8 cellular contexts compared by ENCODE assay signal in the genomic region with DNA sequence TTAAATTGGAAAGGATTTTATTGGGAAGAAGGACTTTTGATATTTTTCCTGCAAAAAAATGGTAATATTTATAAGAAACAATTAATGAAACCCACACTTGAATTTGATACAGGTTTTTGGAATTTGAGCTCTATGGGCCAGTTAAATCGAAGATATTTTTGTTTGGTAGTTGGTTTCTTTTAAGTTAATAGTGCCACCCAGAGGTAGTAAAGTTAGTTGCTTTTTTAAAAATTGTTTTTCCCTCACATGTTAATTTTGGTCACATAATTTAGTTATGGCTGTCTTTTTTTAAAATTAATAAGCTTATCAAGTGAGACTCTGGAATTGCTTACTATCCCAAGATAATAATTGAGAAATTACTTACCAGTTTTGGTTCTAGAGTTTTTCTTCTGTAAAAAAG. TPM values are rescaled to one million over a fixed set of nuclear protein-coding genes. Genes with fewer than 3 reads are reported as not detected.
DNase-seq lines count a peak whose midpoint lies in the region; ATAC-seq, FAIRE-seq and TF ChIP-seq lines count a peak whose summit lies in the region.

No MANE protein-coding gene starts in this region.

- H3K9me3 Mint-ChIP-seq in stimulated activated naive CD8-positive, alpha-beta T cell treated with anti-CD3 and anti-CD28 coated beads, Interleukin-15, amount 100 ng/mL, for 72 hours = peaks cover 17 to 19% of the 10 kb centered on the region in 2 donors

- H3K9ac ChIP-seq in GM12878 (ENCODE audit: control insufficient read depth, insufficient read depth, low read length) (no peak overlapping the region), neural cell (ENCODE audit: low read length) (no peak overlapping the region)

- H3K4me1 Mint-ChIP-seq in stimulated activated naive CD8-positive, alpha-beta T cell treated with anti-CD3 and anti-CD28 coated beads, Interleukin-15, amount 100 ng/mL, for 72 hours = peaks cover 25% of the 10 kb centered on the region

- H3K4me3 ChIP-seq in LNCaP clone FGC (ENCODE audit: low read depth, low read length) (no peak overlapping the region), GM12878 (no peak overlapping the region), neural cell (ENCODE audit: low read length) (no peak overlapping the region), mucosa of descending colon (no peak overlapping the region)

- H4K20me1 ChIP-seq in GM12878 (ENCODE audit: control insufficient read depth, insufficient read depth) (no peaks in the 10 kb centered on the region), neural cell (ENCODE audit: insufficient read depth) (no peaks in the 10 kb centered on the region)

- CTCF ChIA-PET in GM12878 (lab: Yijun Ruan, JAX) = interaction anchor here (1.3 to 5.7 kb wide), 3 partner anchors 10 to 421 kb away, joined by 5 to 42 read pairs (median 14); no protein-coding TSS in a partner anchor

- FAIRE-seq in GM12878 (lab: Jason Lieb, UNC) = no peak

- no peaks in the 10 kb centered on the region for H3F3A ChIP-seq in neural cell (ENCODE audit: insufficient read depth, low read length, poor library complexity, severe bottlenecking)

- H3K9me3 ChIP-seq in GM12878 (replicated peaks; ENCODE audit: control insufficient read depth, insufficient read depth, low read length) (peaks cover 14% of the 10 kb centered on the region), neural cell (ENCODE audit: low read length) (no peaks in the 10 kb centered on the region), mucosa of descending colon (peaks cover 6% of the 10 kb centered on the region)

- no peaks in the 10 kb centered on the region for H3K4me1 ChIP-seq in GM12878 (ENCODE audit: control insufficient read depth, insufficient read depth, low read length)
- no peaks in the 10 kb centered on the region for H3K4me1 ChIP-seq in mucosa of descending colon (ENCODE audit: low read depth)

- POLR2A ChIA-PET in GM12878 (lab: Charles Lee) = no interaction called here

- H3K79me2 ChIP-seq in GM12878 (ENCODE audit: control insufficient read depth, insufficient read depth, low read length) = no peaks in the 10 kb centered on the region; the same call in 1 of the 2 replicates
- H3K79me2 ChIP-seq in neural cell (replicated peaks; ENCODE audit: insufficient read depth, low read length) = no peaks in the 10 kb centered on the region

- no peak for TF ChIP-seq EP300 in GM12878 (IDR thresholded peaks at IDR 0.05; ENCODE audit: borderline replicate concordance in 1 of 2, control insufficient read depth in 1 of 2, low read depth in 2 of 2, low read length in 2 of 2)
- no peak for TF ChIP-seq EP300 in neural cell (conservative IDR thresholded peaks at IDR 0.05; ENCODE audit: poor library complexity, severe bottlenecking)

- H3K27ac Mint-ChIP-seq in stimulated activated naive CD8-positive, alpha-beta T cell treated with anti-CD3 and anti-CD28 coated beads, Interleukin-15, amount 100 ng/mL, for 72 hours = no peak overlapping the region

- H3K36me3 ChIP-seq in GM12878 (ENCODE audit: control insufficient read depth in 2 of 2, insufficient read depth in 2 of 2, low read length in 1 of 2) (peaks cover 2 to 36% of the 10 kb centered on the region in 2 experiments; a peak in 3 of 4 replicates), neural cell (ENCODE audit: insufficient read depth, low read length) (peaks cover 3% of the 10 kb centered on the region), mucosa of descending colon (ENCODE audit: low read depth) (no peaks in the 10 kb centered on the region)

- TF ChIP-seq RAD21 in GM12878 (IDR thresholded peaks at IDR 0.05; ENCODE audit: insufficient read depth, low read depth, low read length) (peak; percentile 37), neural cell (conservative IDR thresholded peaks at IDR 0.05) (peak; percentile 55)

- intact Hi-C loops in GM12878 (cut with micrococcal nuclease; ENCODE audit: unreplicated experiment) (no loop called here), mucosa of descending colon (cut with DNase I, micrococcal nuclease) (loop anchor here in 1 of 2 donors (2.0 kb wide), 1 partner anchor 420 kb away; no protein-coding TSS in a partner anchor)

- H2AFZ ChIP-seq in GM12878 (ENCODE audit: control insufficient read depth, low read depth, low read length) (no peak overlapping the region), neural cell (ENCODE audit: low read depth, low read length) (no peak overlapping the region)

- no peak for TF ChIP-seq POLR2A in GM12878 (IDR thresholded peaks at IDR 0.05; ENCODE audit: low read depth, low read length)

- H3K27ac ChIP-seq in GM12878 (ENCODE audit: control insufficient read depth, insufficient read depth) (no peak overlapping the region), neural cell (ENCODE audit: low read length) (no peak overlapping the region)

- BruUV-seq in GM12878 (replicated peaks; lab: Mats Ljungman, UMichigan) = no TSS peak

- no peak overlapping the region for H3K4me3 Mint-ChIP-seq in stimulated activated naive CD8-positive, alpha-beta T cell treated with anti-CD3 and anti-CD28 coated beads, Interleukin-15, amount 100 ng/mL, for 72 hours

- DNase-seq in EL (peak; percentile 29), LNCaP clone FGC (ENCODE audit: low read depth) (no peak), GM12878 (ENCODE audit: low read depth, low spot score) (no peak), mucosa of descending colon (no peak), HPDE6-E6E7 (ENCODE audit: extremely low spot score) (no peak), NCI-H82 treated with DMSO at 0.1 percent for 48 hours (lab: John Stamatoyannopoulos, UW; ENCODE audit: unreplicated experiment) (no peak)
- no peak for DNase-seq in stimulated activated naive CD8-positive, alpha-beta T cell treated with anti-CD3 and anti-CD28 coated beads, Interleukin-15, amount 100 ng/mL, for 72 hours

- RAD21 ChIA-PET in GM12878 (lab: Charles Lee; ENCODE audit: unreplicated experiment) = interaction anchor here (0.6 to 3.2 kb wide), 3 partner anchors 408 to 422 kb away, joined by 3 to 15 read pairs (median 5); no protein-coding TSS in a partner anchor

- SMC1A ChIA-PET in GM12878 (lab: Charles Lee; ENCODE audit: uncharacterized antibody, unreplicated experiment) = interaction anchor here (1.0 to 4.1 kb wide), 3 partner anchors 58 to 472 kb away, joined by 3 to 14 read pairs (median 3); no protein-coding TSS in a partner anchor

- peak; percentile 24; the same call in 1 of the 2 replicates for TF ChIP-seq CTCF in LNCaP clone FGC (IDR thresholded peaks at IDR 0.05; ENCODE audit: control insufficient read depth, extremely low read depth, insufficient read depth)
- peak; percentile 7 to 39 (median 32); a peak in 4 of 6 replicates for TF ChIP-seq CTCF in GM12878 (IDR thresholded peaks at IDR 0.05 in 2 of 3, conservative IDR thresholded peaks at IDR 0.05 in 1 of 3; ENCODE audit: control insufficient read depth in 2 of 3, extremely low read depth in 1 of 3, insufficient read depth in 1 of 3, low read depth in 3 of 3, low read length in 3 of 3)
- peak; percentile 55 for TF ChIP-seq CTCF in neural cell (IDR thresholded peaks at IDR 0.05; ENCODE audit: poor library complexity, severe bottlenecking)
- TF ChIP-seq CTCF in mucosa of descending colon (IDR thresholded peaks at IDR 0.05) = no peak

- H3K9me2 ChIP-seq in neural cell (ENCODE audit: insufficient read depth, low read length) = no peaks in the 10 kb centered on the region

- H3K27me3 ChIP-seq in GM12878 (replicated peaks in 1 of 2; ENCODE audit: control insufficient read depth in 2 of 2, insufficient read depth in 2 of 2, low read length in 1 of 2) = no peaks in the 10 kb centered on the region
- H3K27me3 ChIP-seq in neural cell (ENCODE audit: insufficient read depth, low read depth, low read length) = no peaks in the 10 kb centered on the region

- H3K4me2 ChIP-seq in GM12878 (ENCODE audit: control insufficient read depth, insufficient read depth) = no peak overlapping the region
- no peak overlapping the region for H3K4me2 ChIP-seq in neural cell (ENCODE audit: low read length)

- no peaks in the 10 kb centered on the region for H3K27me3 Mint-ChIP-seq in stimulated activated naive CD8-positive, alpha-beta T cell treated with anti-CD3 and anti-CD28 coated beads, Interleukin-15, amount 100 ng/mL, for 72 hours

- in situ Hi-C loops in GM12878 (cut with MboI) = no loop called here

- 0% methylated on average over 1 of the region's 1 CpG for WGBS in GM12878 (ENCODE audit: insufficient coverage, insufficient replicate concordance, low lambda C conversion rate, missing lambda C conversion rate)

- ATAC-seq in GM12878 = peak; percentile 63
- no peak for ATAC-seq in stimulated activated naive CD8-positive, alpha-beta T cell treated with anti-CD3 and anti-CD28 coated beads, Interleukin-15, amount 100 ng/mL, for 72 hours
- no peak for ATAC-seq in mucosa of descending colon

TF ChIP-seq in GM12878, 131 proteins besides CTCF, POLR2A, EP300 and RAD21 (continues in another document):
- TF ChIP-seq RB1 (IDR thresholded peaks at IDR 0.05; ENCODE audit: borderline replicate concordance) (no peak), SPI1 (IDR thresholded peaks at IDR 0.05; ENCODE audit: borderline replicate concordance, insufficient read depth, low read depth, low read length) (no peak), EED (IDR thresholded peaks at IDR 0.05; ENCODE audit: low read depth) (no peak)

TF ChIP-seq in neural cell, 6 proteins besides CTCF, POLR2A, EP300 and RAD21 (continues in another document):
- TF ChIP-seq SMC3 (conservative IDR thresholded peaks at IDR 0.05; ENCODE audit: poor library complexity) = no peak
- no peak for TF ChIP-seq TAF1 (IDR thresholded peaks at IDR 0.05; ENCODE audit: low read depth)
- no peak for TF ChIP-seq EZH2 (IDR thresholded peaks at IDR 0.05; ENCODE audit: borderline replicate concordance, insufficient read depth, low read length, poor library complexity, severe bottlenecking)
- TF ChIP-seq POLR2AphosphoS5 (IDR thresholded peaks at IDR 0.05) = no peak

RNA-seq across cellular contexts. Expression of gene PRIM2, which starts 7.1 kb away (rescaled TPM):
- total RNA-seq in GM12878 (2013; cell fraction: nucleolus; rRNA removed) = 96.1 and 98.4 TPM in 2 replicates
- 31.1 and 37.9 TPM in 2 replicates for total RNA-seq in GM12878 (2014; rRNA removed)
- 38.6 and 40.1 TPM in 2 replicates for total RNA-seq in GM12878 (2014; rRNA removed; fragmentation: Illumina TruSeq; extraction: Trizol)
- 23.1 and 25.0 TPM in 2 replicates for total RNA-seq in GM12878 (2021)
- polyA plus RNA-seq in GM12878 (2011; ENCODE audit: low read depth) = 13.4 TPM
- polyA plus RNA-seq in GM12878 (2011; rRNA removed) = 24.6 and 37.0 TPM in 2 replicates
- 11.7 and 16.1 TPM in 2 replicates for polyA plus RNA-seq in GM12878 (2011; cell fraction: cytosol; rRNA removed)
- 11.6 and 17.2 TPM in 2 replicates for polyA plus RNA-seq in GM12878 (2011; cell fraction: nucleus; rRNA removed)
- 10.9 and 14.0 TPM in 2 replicates for polyA plus RNA-seq in GM12878 (2012)
- polyA plus RNA-seq in GM12878 (2014; fragmentation: Illumina TruSeq; extraction: Trizol) = 26.7 and 33.1 TPM in 2 replicates
- 10 to 100 TPM; 13.2 to 18.6 TPM for polyA plus RNA-seq in GM12878 (2014; fragmentation: Nextera tagmentation; extraction: Ambion mirVana)
- 15.2 and 17.7 TPM in 2 replicates for polyA plus RNA-seq in GM12878 (2014; rRNA removed)
- 10 to 100 TPM; 25.2 to 26.5 TPM for polyA plus RNA-seq in GM12878 (2016; fragmentation: Nextera tagmentation; extraction: Ambion mirVana)
- polyA minus RNA-seq in GM12878 (2011; rRNA and poly(A)+ RNA removed) = 42.6 and 44.5 TPM in 2 replicates
- 14.2 and 17.9 TPM in 2 replicates for polyA minus RNA-seq in GM12878 (2011; cell fraction: cytosol; rRNA and poly(A)+ RNA removed)
- polyA minus RNA-seq in GM12878 (2011; cell fraction: nucleus; rRNA and poly(A)+ RNA removed) = 47.8 and 80.0 TPM in 2 replicates
- 10.0 and 12.5 TPM in 2 replicates for polyA plus RNA-seq in neural cell
- polyA minus RNA-seq in neural cell = 19.5 and 22.2 TPM in 2 replicates
- 10 to 100 TPM; 11.7 to 16.9 (median 12.7) TPM for total RNA-seq in mucosa of descending colon
